In the genomic region with DNA sequence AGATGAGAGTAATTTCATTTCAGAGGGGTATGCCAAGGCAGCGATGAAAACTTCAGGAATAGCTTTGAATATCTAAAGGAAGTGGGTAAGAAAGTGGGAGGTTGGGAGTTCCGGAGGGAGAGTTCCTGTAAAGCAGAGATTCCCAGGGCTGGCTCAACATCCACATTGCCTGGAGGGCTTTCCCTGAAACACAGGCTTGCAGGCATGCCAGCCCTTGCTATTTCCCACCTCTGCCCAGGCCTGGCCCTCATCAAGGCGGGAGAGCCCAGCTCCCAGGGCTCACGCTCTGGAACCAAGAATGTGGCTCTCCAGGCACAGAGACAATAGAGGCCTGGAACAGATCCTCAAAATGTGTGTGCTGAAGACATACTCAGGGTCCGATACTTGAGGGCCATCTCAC, we compare ENCODE assay signal across 34 cellular contexts. TPM values are rescaled to one million over a fixed set of nuclear protein-coding genes. Genes with fewer than 3 reads are reported as not detected.
"Had no signal": no experiment of that assay in that cellular context is flagged by ENCODE, and none has a peak within 500 bp of the region (broad histone marks: within the 10 kb centered on the region; RNA-seq: fewer than 3 reads in every experiment).

No MANE protein-coding gene starts in this region.

- H3K36me3 ChIP-seq: ascending aorta, brain microvascular endothelial cell, pancreas, prostate gland, sigmoid colon had no signal

- H3K4me1 ChIP-seq: ascending aorta, pancreas, prostate gland had no signal

- DNase-seq: activated CD4-positive, alpha-beta T cell treated with anti-CD3 and anti-CD28 coated beads for 4 hours; activated CD4-positive, alpha-beta T cell treated with anti-CD3 and anti-CD28 coated beads, Interleukin-2, amount 50 U/mL, for 4 hours; activated effector memory CD4-positive, alpha-beta T cell treated with Interleukin-2 at 50 U/mL for 16 hours; activated naive CD4-positive, alpha-beta T cell treated with Interleukin-2 at 50 U/mL for 16 hours; activated T-cell treated with anti-CD3 and anti-CD28 coated beads for 4 hours; activated T-cell treated with anti-CD3 and anti-CD28 coated beads, Interleukin-2, amount 50 U/mL, for 72 hours; brain microvascular endothelial cell; central memory CD4-positive, alpha-beta T cell; effector CD8-positive, alpha-beta T cell; head of caudate nucleus; hippocampal formation; kidney; left colon; naive B cell; nucleus accumbens; sigmoid colon; small intestine; stimulated activated CD4-positive, alpha-beta T cell treated with anti-CD3 and anti-CD28 coated beads, Interleukin-1b, Interleukin-23, amount 100 ng/mL, for 48 hours; stimulated activated CD4-positive, alpha-beta T cell treated with anti-CD3 and anti-CD28 coated beads, Interleukin-4, amount 100 ng/mL, for 4 hours; stimulated activated CD8-positive, alpha-beta memory T cell treated with anti-CD3 and anti-CD28 coated beads, Interleukin-4, amount 100 ng/mL, for 48 hours; stimulated activated naive CD8-positive, alpha-beta T cell treated with anti-CD3 and anti-CD28 coated beads, Interleukin-15, amount 100 ng/mL, for 72 hours; substantia nigra; T-helper 9 cell had no signal

- H3K27ac ChIP-seq: ascending aorta, brain microvascular endothelial cell, pancreas, prostate gland, sigmoid colon, VCaP had no signal

- H3K4me3 ChIP-seq: ascending aorta, pancreas, prostate gland, sigmoid colon had no signal

- H3K27me3 ChIP-seq: ascending aorta, brain microvascular endothelial cell, pancreas, sigmoid colon had no signal

- H3K36me3 Mint-ChIP-seq: activated naive CD8-positive, alpha-beta T cell; naive B cell; stimulated activated memory B cell treated with anti-CD40 and anti-IgM and Interleukin-4, amounts not matched to agents 10 μg/mL and 1 μg/mL and 100 μg/mL, for 72 hours had no signal

- H3K27ac Mint-ChIP-seq: activated naive CD8-positive, alpha-beta T cell; activated T-cell treated with anti-CD3 and anti-CD28 coated beads, Interleukin-2, amount 50 U/mL, for 72 hours; dendritic cell treated with granulocyte-macrophage colony-stimulating factor and Interleukin-4, amounts not matched to agents 40 ng/mL and 50 ng/mL, for 4 days; mesothelial cell of epicardium; naive B cell; stimulated activated memory B cell treated with anti-CD40 and anti-IgM and Interleukin-4, amounts not matched to agents 10 μg/mL and 1 μg/mL and 100 μg/mL, for 72 hours; stimulated activated naive CD8-positive, alpha-beta T cell treated with anti-CD3 and anti-CD28 coated beads, Interleukin-15, amount 100 ng/mL, for 72 hours; T-helper 1 cell treated with Interleukin-12 subunit alpha and Interleukin-12 subunit beta and Interleukin-4 antibody, amounts not matched to agents 30 μg/mL and 1 μg/mL, for 36 hours had no signal

- H3K4me3 Mint-ChIP-seq: activated naive CD8-positive, alpha-beta T cell; activated T-cell treated with anti-CD3 and anti-CD28 coated beads, Interleukin-2, amount 50 U/mL, for 72 hours; dendritic cell treated with granulocyte-macrophage colony-stimulating factor and Interleukin-4, amounts not matched to agents 40 ng/mL and 50 ng/mL, for 4 days; mesothelial cell of epicardium; naive B cell; stimulated activated memory B cell treated with anti-CD40 and anti-IgM and Interleukin-4, amounts not matched to agents 10 μg/mL and 1 μg/mL and 100 μg/mL, for 72 hours; stimulated activated naive CD8-positive, alpha-beta T cell treated with anti-CD3 and anti-CD28 coated beads, Interleukin-15, amount 100 ng/mL, for 72 hours; T-helper 1 cell treated with Interleukin-12 subunit alpha and Interleukin-12 subunit beta and Interleukin-4 antibody, amounts not matched to agents 30 μg/mL and 1 μg/mL, for 36 hours had no signal

- H3K9me3 Mint-ChIP-seq: activated T-cell treated with anti-CD3 and anti-CD28 coated beads, Interleukin-2, amount 50 U/mL, for 72 hours; stimulated activated naive CD8-positive, alpha-beta T cell treated with anti-CD3 and anti-CD28 coated beads, Interleukin-15, amount 100 ng/mL, for 72 hours; T-helper 1 cell treated with Interleukin-12 subunit alpha and Interleukin-12 subunit beta and Interleukin-4 antibody, amounts not matched to agents 30 μg/mL and 1 μg/mL, for 36 hours had no signal

- H3K9me3 ChIP-seq: ascending aorta, pancreas, prostate gland, sigmoid colon had no signal

- H3K4me1 Mint-ChIP-seq: stimulated activated memory B cell treated with anti-CD40 and anti-IgM and Interleukin-4, amounts not matched to agents 10 μg/mL and 1 μg/mL and 100 μg/mL, for 72 hours; stimulated activated naive CD8-positive, alpha-beta T cell treated with anti-CD3 and anti-CD28 coated beads, Interleukin-15, amount 100 ng/mL, for 72 hours had no signal

RNA-seq across cellular contexts. Expression of a gene that starts 43.8 kb away (rescaled TPM):
- total RNA-seq: activated T-cell treated with anti-CD3 and anti-CD28 coated beads, Interleukin-2, amount 50 U/mL, for 72 hours; ascending aorta; fibroblast of lung; fibroblast of villous mesenchyme had no signal
